In genomic region chr1:156383023-156383422, GRCh38 we compare ENCODE assay signal across 9 cellular contexts. TPM values are rescaled to one million over a fixed set of nuclear protein-coding genes. Genes with fewer than 3 reads are reported as not detected.
A peak's percentile ranks its signal among the peaks of the same experiment; 100 is the strongest.
DNase-seq lines count a peak whose midpoint lies in the region; ATAC-seq and TF ChIP-seq lines count a peak whose summit lies in the region.
"Had no signal": no experiment of that assay in that cellular context is flagged by ENCODE, and none has a peak within 500 bp of the region (broad histone marks: within the 10 kb centered on the region; RNA-seq: fewer than 3 reads in every experiment).

No MANE protein-coding gene starts in this region.

- TF ChIP-seq CTCF in mesothelial cell of epicardium (IDR thresholded peaks at IDR 0.05; ENCODE audit: unreplicated experiment) = peak; percentile 78

- DNase-seq in DMS153 treated with DMSO at 0.1 percent for 48 hours (lab: John Stamatoyannopoulos, UW; ENCODE audit: unreplicated experiment) (peak; percentile 32), NCI-H524 treated with DMSO at 0.1 percent for 48 hours (lab: John Stamatoyannopoulos, UW) (peak; percentile 11), mesothelial cell of epicardium (ENCODE audit: low spot score in 2 of 2, unreplicated experiment in 2 of 2) (peak; percentile 47 to 65)
- peak; percentile 61 for DNase-seq in activated CD4-positive, alpha-beta memory T cell treated with anti-CD3 and anti-CD28 coated beads, Interleukin-2, amount 10 ng/mL, durations not matched to agents 7 days and 5 days
- peak; percentile 49 for DNase-seq in effector CD4-positive, alpha-beta T cell
- peak; percentile 7 to 24 for DNase-seq in stimulated activated CD8-positive, alpha-beta memory T cell treated with anti-CD3 and anti-CD28 coated beads, Interleukin-4, amount 100 ng/mL, for 4 hours (ENCODE audit: low read depth in 2 of 2, low spot score in 1 of 2)

- H3K4me1 Mint-ChIP-seq in activated CD4-positive, alpha-beta memory T cell treated with anti-CD3 and anti-CD28 coated beads, Interleukin-2, amount 10 ng/mL, durations not matched to agents 7 days and 5 days = peaks cover 4% of the 10 kb centered on the region
- H3K4me1 Mint-ChIP-seq in mesothelial cell of epicardium = peaks cover 2% of the 10 kb centered on the region

- ATAC-seq in HG02981 (IDR thresholded peaks at IDR 0.05; ENCODE audit: unreplicated experiment) = peak; percentile 64
- no peak for ATAC-seq in HG03039 (IDR thresholded peaks at IDR 0.05; ENCODE audit: unreplicated experiment)

- H3K36me3 Mint-ChIP-seq in activated CD4-positive, alpha-beta memory T cell treated with anti-CD3 and anti-CD28 coated beads, Interleukin-2, amount 10 ng/mL, durations not matched to agents 7 days and 5 days (ENCODE audit: low read depth) = no peaks in the 10 kb centered on the region
- no peaks in the 10 kb centered on the region for H3K36me3 Mint-ChIP-seq in mesothelial cell of epicardium
- H3K36me3 Mint-ChIP-seq: activated naive CD8-positive, alpha-beta T cell had no signal

- CTCF ChIA-PET in activated CD4-positive, alpha-beta memory T cell treated with anti-CD3 and anti-CD28 coated beads, Interleukin-2, amount 10 ng/mL, durations not matched to agents 7 days and 5 days (lab: Charles Lee) = interaction anchor here (1.1 to 5.9 kb wide), 3 partner anchors 15 to 65 kb away, joined by 3 to 330 read pairs (median 77); no protein-coding TSS in a partner anchor

- peaks cover 16% of the 10 kb centered on the region for H3K27me3 Mint-ChIP-seq in activated CD4-positive, alpha-beta memory T cell treated with anti-CD3 and anti-CD28 coated beads, Interleukin-2, amount 10 ng/mL, durations not matched to agents 7 days and 5 days
- peaks cover 25% of the 10 kb centered on the region for H3K27me3 Mint-ChIP-seq in mesothelial cell of epicardium (ENCODE audit: low read depth)

- no peak overlapping the region for H3K4me3 Mint-ChIP-seq in activated CD4-positive, alpha-beta memory T cell treated with anti-CD3 and anti-CD28 coated beads, Interleukin-2, amount 10 ng/mL, durations not matched to agents 7 days and 5 days
- H3K4me3 Mint-ChIP-seq in mesothelial cell of epicardium = no peak overlapping the region
- H3K4me3 Mint-ChIP-seq: activated naive CD8-positive, alpha-beta T cell had no signal

- no peak overlapping the region for H3K27ac Mint-ChIP-seq in activated CD4-positive, alpha-beta memory T cell treated with anti-CD3 and anti-CD28 coated beads, Interleukin-2, amount 10 ng/mL, durations not matched to agents 7 days and 5 days
- no peak overlapping the region for H3K27ac Mint-ChIP-seq in mesothelial cell of epicardium
- H3K27ac Mint-ChIP-seq: activated naive CD8-positive, alpha-beta T cell had no signal

- no peaks in the 10 kb centered on the region for H3K9me3 Mint-ChIP-seq in activated CD4-positive, alpha-beta memory T cell treated with anti-CD3 and anti-CD28 coated beads, Interleukin-2, amount 10 ng/mL, durations not matched to agents 7 days and 5 days
- no peaks in the 10 kb centered on the region for H3K9me3 Mint-ChIP-seq in mesothelial cell of epicardium

- POLR2A ChIA-PET in activated CD4-positive, alpha-beta memory T cell treated with anti-CD3 and anti-CD28 coated beads, Interleukin-2, amount 10 ng/mL, durations not matched to agents 7 days and 5 days (lab: Charles Lee) = no interaction called here

RNA-seq across cellular contexts. Expression of gene RHBG, which starts 14.0 kb away (rescaled TPM):
- total RNA-seq in activated CD4-positive, alpha-beta memory T cell treated with anti-CD3 and anti-CD28 coated beads, Interleukin-2, amount 10 ng/mL, durations not matched to agents 7 days and 5 days = not detected
- 0.88 to 1.2 TPM (median 0.92 TPM) in 3 replicates for total RNA-seq in mesothelial cell of epicardium

RNA-seq across cellular contexts. Expression of gene TSACC, which starts 44.7 kb away (rescaled TPM):
- total RNA-seq in activated CD4-positive, alpha-beta memory T cell treated with anti-CD3 and anti-CD28 coated beads, Interleukin-2, amount 10 ng/mL, durations not matched to agents 7 days and 5 days = under 1 TPM in 1 of 2 experiments, not detected in 1; 0.65 TPM
- not detected in 3 replicates for total RNA-seq in mesothelial cell of epicardium

RNA-seq across cellular contexts. Expression of gene CCT3, which starts 44.9 kb away (rescaled TPM):
- 100 to 1,000 TPM; 181 to 184 TPM for total RNA-seq in activated CD4-positive, alpha-beta memory T cell treated with anti-CD3 and anti-CD28 coated beads, Interleukin-2, amount 10 ng/mL, durations not matched to agents 7 days and 5 days
- total RNA-seq in mesothelial cell of epicardium = 174 to 190 TPM (median 186 TPM) in 3 replicates

Comparison
In these comparisons a context has a peak if more than half of its experiments do, and no peak if none do; other contexts are left out.
1. DNase-seq: peak in every context shown above with its lines; median percentile 61 in activated CD4-positive, alpha-beta memory T cell treated with anti-CD3 and anti-CD28 coated beads, Interleukin-2, amount 10 ng/mL, durations not matched to agents 7 days and 5 days; 56 in mesothelial cell of epicardium; 49 in effector CD4-positive, alpha-beta T cell; 32 in DMS153 treated with DMSO at 0.1 percent for 48 hours; 16 in stimulated activated CD8-positive, alpha-beta memory T cell treated with anti-CD3 and anti-CD28 coated beads, Interleukin-4, amount 100 ng/mL, for 4 hours; 11 in NCI-H524 treated with DMSO at 0.1 percent for 48 hours.